Comparison of ENCODE assay signal across 9 cellular contexts in genomic region chr13:36998624-36999041, GRCh38. TPM values are rescaled to one million over a fixed set of nuclear protein-coding genes. Genes with fewer than 3 reads are reported as not detected.
DNase-seq lines count a peak whose midpoint lies in the region; ATAC-seq, FAIRE-seq and TF ChIP-seq lines count a peak whose summit lies in the region.
"Had no signal": no experiment of that assay in that cellular context is flagged by ENCODE, and none has a peak within 500 bp of the region (broad histone marks: within the 10 kb centered on the region; RNA-seq: fewer than 3 reads in every experiment).

No MANE protein-coding gene starts in this region.

- H3K4me3 Mint-ChIP-seq in brain, result peak overlapping the region; percentile 99 to 100 (median 100)

- peaks cover 47% of the 10 kb centered on the region for H3K4me1 Mint-ChIP-seq in brain

- peaks cover 0 to 6% (median 0%) of the 10 kb centered on the region in 5 experiments for H3K9me3 Mint-ChIP-seq in brain

- H3K27me3 ChIP-seq in kidney epithelial cell (ENCODE audit: control insufficient read depth, insufficient read depth, low read length), result no peaks in the 10 kb centered on the region

- TF ChIP-seq CTCF in brain (conservative IDR thresholded peaks at IDR 0.05) (no peak), kidney epithelial cell (IDR thresholded peaks at IDR 0.05; ENCODE audit: insufficient read depth, low read length, poor library complexity, severe bottlenecking) (no peak)

- H3K4me3 ChIP-seq in kidney epithelial cell (ENCODE audit: low read depth, low read length), result peak overlapping the region; percentile 96

- peaks cover 21% of the 10 kb centered on the region for H3K27me3 Mint-ChIP-seq in brain

- H3K36me3 Mint-ChIP-seq in brain, result peaks cover 13% of the 10 kb centered on the region

- H3K27ac Mint-ChIP-seq in brain, result peak overlapping the region; percentile 98 to 100 (median 100)

- ATAC-seq in GM19395 (IDR thresholded peaks at IDR 0.05; ENCODE audit: unreplicated experiment), result no peak

- H3K36me3 ChIP-seq in kidney epithelial cell (ENCODE audit: control insufficient read depth, insufficient read depth, low read length), result no peaks in the 10 kb centered on the region

- DNase-seq in NCI-H1436 (lab: John Stamatoyannopoulos, UW) (peak; percentile 0), NCI-H1436 treated with DMSO at 0.1 percent for 48 hours (lab: John Stamatoyannopoulos, UW) (no peak), T follicular helper cell (ENCODE audit: low read depth) (peak; percentile 1), kidney epithelial cell (ENCODE audit: low read depth) (no peak), frontal cortex (ENCODE audit: low spot score in 2 of 2) (no peak)
- DNase-seq in stimulated activated CD4-positive, alpha-beta T cell treated with anti-CD3 and anti-CD28 coated beads, Interleukin-4, amount 100 ng/mL, for 1 hour, result peak; percentile 26

- FAIRE-seq in frontal cortex (lab: Jason Lieb, UNC), result no peak
- FAIRE-seq: G401.6 had no signal

RNA-seq across cellular contexts. Expression of gene ALG5, which starts 0.5 kb away (rescaled TPM):
- polyA plus RNA-seq in brain (ENCODE audit: insufficient read depth, low read depth, low replicate concordance), result 15.5 TPM
- total RNA-seq in kidney epithelial cell, result 28.8 and 32.0 TPM in 2 replicates
- 21.2 TPM for total RNA-seq in frontal cortex

RNA-seq across cellular contexts. Expression of gene EXOSC8, which starts 2.0 kb away (rescaled TPM):
- 21.6 TPM for polyA plus RNA-seq in brain (ENCODE audit: insufficient read depth, low read depth, low replicate concordance)
- total RNA-seq in kidney epithelial cell (48.4 and 55.7 TPM in 2 replicates), frontal cortex (31.8 TPM)

Comparison
In these comparisons a context has a peak if more than half of its experiments do, and no peak if none do; other contexts are left out.
1. DNase-seq: peak in NCI-H1436 (single experiment), T follicular helper cell (single experiment) and stimulated activated CD4-positive, alpha-beta T cell treated with anti-CD3 and anti-CD28 coated beads, Interleukin-4, amount 100 ng/mL, for 1 hour (single experiment); none in NCI-H1436 treated with DMSO at 0.1 percent for 48 hours (single experiment), kidney epithelial cell (single experiment) and frontal cortex (0 of 2).